10 cellular contexts compared by ENCODE assay signal in the genomic region with DNA sequence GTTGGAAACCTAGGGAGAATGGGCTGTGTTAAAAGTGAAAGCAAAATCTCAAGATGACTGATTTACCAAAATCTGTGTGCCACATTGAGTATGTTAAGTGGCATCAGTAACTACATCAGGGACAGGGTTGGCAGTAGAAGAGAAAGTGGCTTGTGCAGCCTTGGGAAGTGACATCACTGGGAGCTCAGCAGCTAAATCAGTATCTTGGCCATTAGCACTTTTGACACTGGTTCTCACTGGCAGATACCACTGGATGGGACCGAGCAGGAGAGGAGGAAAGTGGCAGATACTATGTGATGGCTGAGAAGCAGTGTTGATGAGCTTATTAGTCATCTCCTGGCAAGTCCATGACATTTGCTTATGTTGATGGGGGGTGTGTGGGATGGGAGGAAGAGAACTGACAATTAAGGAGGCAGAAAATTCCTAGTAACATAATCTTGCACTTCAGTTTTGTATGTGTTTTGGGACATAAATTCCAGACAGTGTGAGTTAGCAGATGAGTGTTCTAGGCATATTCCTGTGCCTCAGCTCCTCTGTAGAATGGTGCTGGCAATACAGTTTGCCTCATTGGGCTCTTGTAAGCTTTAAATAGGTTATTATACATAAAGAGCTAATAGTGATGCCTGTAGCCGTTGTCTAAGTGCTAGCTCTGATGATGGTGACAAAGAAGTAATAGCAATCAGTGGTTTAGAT.
DNase-seq lines count a peak whose midpoint lies in the region; ATAC-seq and TF ChIP-seq lines count a peak whose summit lies in the region.
"Had no signal": no experiment of that assay in that cellular context is flagged by ENCODE, and none has a peak within 500 bp of the region (broad histone marks: within the 10 kb centered on the region; RNA-seq: fewer than 3 reads in every experiment).

No MANE protein-coding gene starts in this region.

- no peaks in the 10 kb centered on the region for H3K9me3 ChIP-seq in SK-N-SH

- no peaks in the 10 kb centered on the region for H4K20me1 ChIP-seq in SK-N-SH (ENCODE audit: insufficient read depth)

- H3K27me3 ChIP-seq in SK-N-SH (ENCODE audit: insufficient read depth), result no peaks in the 10 kb centered on the region

- CTCF ChIA-PET in SK-N-SH (lab: Yijun Ruan, JAX), result interaction anchor here (1.0 kb wide), 1 partner anchor 319 kb away, joined by 3 read pairs; no protein-coding TSS in a partner anchor

- TF ChIP-seq RAD21 in SK-N-SH (IDR thresholded peaks at IDR 0.05; ENCODE audit: low read length), result no peak

- peak overlapping the region; percentile 74 for H3K4me2 ChIP-seq in SK-N-SH
- H3K4me2 ChIP-seq: GM23338 had no signal

- no peak overlapping the region for H3K4me3 ChIP-seq in GM12865 (ENCODE audit: low read depth, low read length)
- H3K4me3 ChIP-seq in SK-N-SH (ENCODE audit: low read depth in 2 of 2, low read length in 1 of 2), result peak overlapping the region; percentile 10 to 32; a peak in 3 of 4 replicates
- H3K4me3 ChIP-seq: GM23338 had no signal

- peaks cover 4% of the 10 kb centered on the region for H3F3A ChIP-seq in SK-N-SH (replicated peaks; ENCODE audit: insufficient read depth)

- WGBS in SK-N-SH (ENCODE audit: low lambda C conversion rate), result 43% methylated on average over 2 of the region's 2 CpGs

- POLR2A ChIA-PET in SK-N-SH (lab: Yijun Ruan, JAX), result no interaction called here

- TF ChIP-seq EP300 in SK-N-SH (IDR thresholded peaks at IDR 0.05; ENCODE audit: borderline replicate concordance in 1 of 2, low read depth in 1 of 2, low read length in 1 of 2), result no peak

- TF ChIP-seq CTCF in GM12865 (IDR thresholded peaks at IDR 0.05; ENCODE audit: insufficient read depth, low read depth, low read length, missing control alignments) (no peak), SK-N-SH (IDR thresholded peaks at IDR 0.05) (no peak)

- no peaks in the 10 kb centered on the region for H3K36me3 ChIP-seq in SK-N-SH (replicated peaks in 1 of 2; ENCODE audit: control insufficient read depth in 1 of 2, insufficient read depth in 2 of 2, low read length in 1 of 2)

- no peak overlapping the region; the same call in 1 of the 2 replicates for H3K9ac ChIP-seq in SK-N-SH

- peak overlapping the region; percentile 44 to 50 for H3K27ac ChIP-seq in SK-N-SH (ENCODE audit: low read depth in 2 of 2, low read length in 1 of 2)

- H3K4me1 ChIP-seq in SK-N-SH (ENCODE audit: control insufficient read depth in 1 of 2, insufficient read depth in 2 of 2, low read depth in 1 of 2, low read length in 1 of 2), result peaks cover 0 to 11% of the 10 kb centered on the region in 2 experiments; a peak in 2 of 4 replicates

- H2AFZ ChIP-seq in SK-N-SH (ENCODE audit: low read depth), result no peak overlapping the region
- H2AFZ ChIP-seq: GM23338 had no signal

- H3K79me2 ChIP-seq in SK-N-SH (ENCODE audit: insufficient read depth), result no peaks in the 10 kb centered on the region

- no peaks in the 10 kb centered on the region for H3K9me2 ChIP-seq in SK-N-SH

- ATAC-seq in HG03520 (IDR thresholded peaks at IDR 0.05; ENCODE audit: unreplicated experiment), result no peak
- no peak for ATAC-seq in GM19452 (IDR thresholded peaks at IDR 0.05; ENCODE audit: unreplicated experiment)
- ATAC-seq: GM23338 had no signal

- DNase-seq in A172 (ENCODE audit: low spot score) (peak; percentile 68), GM12865 (ENCODE audit: low read depth) (peak; percentile 41), SK-N-SH (no peak), islet precursor cell (peak; percentile 68), NOMO-1 treated with DMSO at 0.1 percent for 48 hours (lab: John Stamatoyannopoulos, UW; ENCODE audit: unreplicated experiment) (no peak)
- DNase-seq in activated CD8-positive, alpha-beta memory T cell treated with anti-CD3 and anti-CD28 coated beads, Interleukin-2, amount 50 U/mL, for 4 hours, result no peak
- DNase-seq: small intestine had no signal

TF ChIP-seq in SK-N-SH, 30 proteins besides CTCF, POLR2A, EP300 and RAD21:
- TF ChIP-seq NFIC (IDR thresholded peaks at IDR 0.05; ENCODE audit: borderline replicate concordance), result peak; percentile 26; the same call in 1 of the 2 replicates
- TF ChIP-seq SMC3 (IDR thresholded peaks at IDR 0.05; ENCODE audit: low read depth, low read length), result no peak
- peak; percentile 16; the same call in 1 of the 2 replicates for TF ChIP-seq TCF12 (IDR thresholded peaks at IDR 0.05)

Comparison
In these comparisons a context has a peak if more than half of its experiments do, and no peak if none do; other contexts are left out.
1. DNase-seq: peak in A172 (single experiment), GM12865 (single experiment) and islet precursor cell (single experiment); none in SK-N-SH (single experiment), activated CD8-positive, alpha-beta memory T cell treated with anti-CD3 and anti-CD28 coated beads, Interleukin-2, amount 50 U/mL, for 4 hours (single experiment) and NOMO-1 treated with DMSO at 0.1 percent for 48 hours (single experiment).